Comparison of ENCODE assay signal across 9 cellular contexts in genomic region chr17:49495842-49496182, GRCh38. TPM values are rescaled to one million over a fixed set of nuclear protein-coding genes. Genes with fewer than 3 reads are reported as not detected.
DNase-seq lines count a peak whose midpoint lies in the region; ATAC-seq, FAIRE-seq and TF ChIP-seq lines count a peak whose summit lies in the region.
"Had no signal": no experiment of that assay in that cellular context is flagged by ENCODE, and none has a peak within 500 bp of the region (broad histone marks: within the 10 kb centered on the region; RNA-seq: fewer than 3 reads in every experiment).

No MANE protein-coding gene starts in this region.

- BruUV-seq in GM12878 (replicated peaks; lab: Mats Ljungman, UMichigan): no TSS peak

- no peaks in the 10 kb centered on the region for H3K9me3 Mint-ChIP-seq in activated naive CD4-positive, alpha-beta T cell treated with anti-CD3 and anti-CD28 coated beads for 36 hours

- no peak overlapping the region for H3K9ac ChIP-seq in GM12878 (ENCODE audit: control insufficient read depth, insufficient read depth, low read length)

- H3K27ac ChIP-seq in GM12878 (ENCODE audit: control insufficient read depth, insufficient read depth): no peak overlapping the region
- H3K27ac ChIP-seq in lower lobe of right lung: no peak overlapping the region
- H3K27ac ChIP-seq in transverse colon: no peak overlapping the region

- peak overlapping the region; percentile 64; the same call in 1 of the 2 replicates for H3K4me3 ChIP-seq in GM12878
- H3K4me3 ChIP-seq in lower lobe of right lung: peak overlapping the region; percentile 54
- peak overlapping the region in 3 of 4 donors; percentile 25 to 55 (median 36) for H3K4me3 ChIP-seq in transverse colon

- no peaks in the 10 kb centered on the region for H3K36me3 ChIP-seq in GM12878 (ENCODE audit: control insufficient read depth in 2 of 2, insufficient read depth in 2 of 2, low read length in 1 of 2)
- no peaks in the 10 kb centered on the region for H3K36me3 ChIP-seq in lower lobe of right lung
- H3K36me3 ChIP-seq in transverse colon: no peaks in the 10 kb centered on the region

- 0% methylated on average over 7 of the region's 22 CpGs for WGBS in GM12878 (ENCODE audit: insufficient coverage, insufficient replicate concordance, low lambda C conversion rate, missing lambda C conversion rate)
- WGBS in transverse colon (ENCODE audit: low coverage in 1 of 2), 2 donors: 5 to 10% methylated on average over 4 to 22 of the region's 22 CpGs

- no peaks in the 10 kb centered on the region for H3K9me3 ChIP-seq in GM12878 (replicated peaks; ENCODE audit: control insufficient read depth, insufficient read depth, low read length)
- H3K9me3 ChIP-seq in lower lobe of right lung: no peaks in the 10 kb centered on the region
- no peaks in the 10 kb centered on the region for H3K9me3 ChIP-seq in transverse colon

- no peaks in the 10 kb centered on the region for H4K20me1 ChIP-seq in GM12878 (ENCODE audit: control insufficient read depth, insufficient read depth)

- peaks cover 53% of the 10 kb centered on the region for H3K27me3 Mint-ChIP-seq in activated naive CD4-positive, alpha-beta T cell treated with anti-CD3 and anti-CD28 coated beads for 36 hours (ENCODE audit: low read depth)

- TF ChIP-seq EP300 in GM12878 (IDR thresholded peaks at IDR 0.05; ENCODE audit: borderline replicate concordance in 1 of 2, control insufficient read depth in 1 of 2, low read depth in 2 of 2, low read length in 2 of 2): no peak
- no peak for TF ChIP-seq EP300 in transverse colon (IDR thresholded peaks at IDR 0.05; ENCODE audit: low read depth)

- TF ChIP-seq RAD21 in GM12878 (IDR thresholded peaks at IDR 0.05; ENCODE audit: insufficient read depth, low read depth, low read length): no peak

- H3K4me1 ChIP-seq in GM12878 (ENCODE audit: control insufficient read depth, insufficient read depth, low read length) (peaks cover 9% of the 10 kb centered on the region; the same call in 1 of the 2 replicates), lower lobe of right lung (peaks cover 29% of the 10 kb centered on the region), transverse colon (peaks cover 18 to 33% (median 32%) of the 10 kb centered on the region in 4 donors)

- H3K4me1 Mint-ChIP-seq in activated naive CD4-positive, alpha-beta T cell treated with anti-CD3 and anti-CD28 coated beads for 36 hours (ENCODE audit: low read depth): peaks cover 19% of the 10 kb centered on the region

- no peak for TF ChIP-seq CTCF in GM12878 (IDR thresholded peaks at IDR 0.05 in 2 of 3, conservative IDR thresholded peaks at IDR 0.05 in 1 of 3; ENCODE audit: control insufficient read depth in 2 of 3, extremely low read depth in 1 of 3, insufficient read depth in 1 of 3, low read depth in 3 of 3, low read length in 3 of 3)
- no peak for TF ChIP-seq CTCF in lower lobe of right lung (IDR thresholded peaks at IDR 0.05)
- TF ChIP-seq CTCF in transverse colon (IDR thresholded peaks at IDR 0.05): no peak

- RAD21 ChIA-PET in GM12878 (lab: Charles Lee; ENCODE audit: unreplicated experiment): interaction anchor here (1.8 kb wide), 2 partner anchors 61 to 62 kb away, joined by 4 to 6 read pairs; no protein-coding TSS in a partner anchor

- H3K79me2 ChIP-seq in GM12878 (ENCODE audit: control insufficient read depth, insufficient read depth, low read length): no peaks in the 10 kb centered on the region

- no peak for DNase-seq in activated naive CD4-positive, alpha-beta T cell treated with anti-CD3 and anti-CD28 coated beads for 36 hours
- no peak for DNase-seq in activated naive CD4-positive, alpha-beta T cell (lab: John Stamatoyannopoulos, UW)
- DNase-seq in GM12878 (ENCODE audit: low read depth, low spot score): no peak
- DNase-seq in lower lobe of right lung: no peak
- no peak for DNase-seq in transverse colon
- DNase-seq in GM03348 (ENCODE audit: low spot score): no peak
- no peak for DNase-seq in midbrain (lab: John Stamatoyannopoulos, UW)
- DNase-seq: NCI-H2107 had no signal

- peak overlapping the region; percentile 71 for H3K4me2 ChIP-seq in GM12878 (ENCODE audit: control insufficient read depth, insufficient read depth)

- no peak overlapping the region for H2AFZ ChIP-seq in GM12878 (ENCODE audit: control insufficient read depth, low read depth, low read length)

- H3K4me3 Mint-ChIP-seq in activated naive CD4-positive, alpha-beta T cell treated with anti-CD3 and anti-CD28 coated beads for 36 hours: peak overlapping the region; percentile 65

- SMC1A ChIA-PET in GM12878 (lab: Charles Lee; ENCODE audit: uncharacterized antibody, unreplicated experiment): no interaction called here

- no peak for FAIRE-seq in GM12878 (lab: Jason Lieb, UNC)

- intact Hi-C loops in activated naive CD4-positive, alpha-beta T cell treated with anti-CD3 and anti-CD28 coated beads for 36 hours (cut with micrococcal nuclease): loop anchor here (1.0 to 5.0 kb wide), 6 partner anchors 59 to 471 kb away; partner anchors contain the start of genes DLX4, PHB1 and SLC35B1
- intact Hi-C loops in GM12878 (cut with micrococcal nuclease; ENCODE audit: unreplicated experiment): loop anchor here (2.0 kb wide), 1 partner anchor 61 kb away; no protein-coding TSS in a partner anchor
- intact Hi-C loops in lower lobe of right lung (cut with DNase I): no loop called here
- intact Hi-C loops in transverse colon (cut with DNase I; ENCODE audit: low total_unique reads): loop anchor here (2.0 kb wide), 3 partner anchors 53 to 349 kb away; no protein-coding TSS in a partner anchor

- ATAC-seq in GM12878 (no peak), lower lobe of right lung (peak in 1 of 2 donors; percentile 4), GM21576 (IDR thresholded peaks at IDR 0.05; ENCODE audit: unreplicated experiment) (no peak)

- in situ Hi-C loops in GM12878 (cut with MboI): loop anchor here (5.0 kb wide), 1 partner anchor 56 kb away; no protein-coding TSS in a partner anchor
- in situ Hi-C loops in transverse colon (cut with MboI; ENCODE audit: low pct_ligation_motif_present in 1 of 4, low pct_unique_long_range_greater_than_20kb in 1 of 4, low sequenced_read_pairs in 3 of 4): loop anchor here in 2 of 4 donors (10.0 kb wide), 2 partner anchors 59 to 61 kb away; no protein-coding TSS in a partner anchor

- CTCF ChIA-PET in activated naive CD4-positive, alpha-beta T cell treated with anti-CD3 and anti-CD28 coated beads for 36 hours (lab: Charles Lee): interaction anchor here (0.5 to 6.9 kb wide), 9 partner anchors 10 to 193 kb away, joined by 3 to 56 read pairs (median 3); no protein-coding TSS in a partner anchor
- CTCF ChIA-PET in GM12878 (lab: Yijun Ruan, JAX): interaction anchor here (0.7 to 5.0 kb wide), 6 partner anchors 10 to 257 kb away, joined by 3 to 37 read pairs (median 4); no protein-coding TSS in a partner anchor

- POLR2A ChIA-PET in GM12878 (lab: Charles Lee): no interaction called here

- TF ChIP-seq POLR2A in GM12878 (IDR thresholded peaks at IDR 0.05; ENCODE audit: low read depth, low read length): no peak
- TF ChIP-seq POLR2A in transverse colon (IDR thresholded peaks at IDR 0.05): no peak

- H3K36me3 Mint-ChIP-seq in activated naive CD4-positive, alpha-beta T cell treated with anti-CD3 and anti-CD28 coated beads for 36 hours (ENCODE audit: low read depth): no peaks in the 10 kb centered on the region

- H3K27me3 ChIP-seq in GM12878 (replicated peaks in 1 of 2; ENCODE audit: control insufficient read depth in 2 of 2, insufficient read depth in 2 of 2, low read length in 1 of 2): peaks cover 15 to 17% of the 10 kb centered on the region in 2 experiments
- H3K27me3 ChIP-seq in lower lobe of right lung (ENCODE audit: low read depth): peaks cover 64% of the 10 kb centered on the region
- H3K27me3 ChIP-seq in transverse colon: peaks cover 70% of the 10 kb centered on the region

- no peak overlapping the region for H3K27ac Mint-ChIP-seq in activated naive CD4-positive, alpha-beta T cell treated with anti-CD3 and anti-CD28 coated beads for 36 hours

TF ChIP-seq in GM12878, 131 proteins besides CTCF, POLR2A, EP300 and RAD21 (continues in another document):
- TF ChIP-seq ZNF24 (IDR thresholded peaks at IDR 0.05) (no peak), SIX5 (IDR thresholded peaks at IDR 0.05; ENCODE audit: low read depth, low read length, severe bottlenecking) (no peak), GATAD2B (conservative IDR thresholded peaks at IDR 0.05; ENCODE audit: low read depth) (no peak), ATF2 (IDR thresholded peaks at IDR 0.05; ENCODE audit: low read length) (no peak)

RNA-seq across cellular contexts. Expression of gene NGFR, which starts 0.7 kb away (rescaled TPM):
- total RNA-seq in activated naive CD4-positive, alpha-beta T cell treated with anti-CD3 and anti-CD28 coated beads for 36 hours: under 1 TPM; 0.12 TPM
- 0.42 and 0.44 TPM in 2 replicates for total RNA-seq in GM12878 (2013; cell fraction: nucleolus; rRNA removed)
- total RNA-seq in GM12878 (2014; rRNA removed) (0.11 TPM in 2 replicates), GM12878 (2014; rRNA removed; fragmentation: Illumina TruSeq; extraction: Trizol) (0.05 and 0.09 TPM in 2 replicates), GM12878 (2021) (0.08 and 0.21 TPM in 2 replicates), lower lobe of right lung (2.3 TPM), transverse colon (10 to 100 TPM in 2 of 4 donors, 1 to 10 TPM in 2; 3.3 to 19.8 (median 8.2) TPM)
- 0.14 TPM for polyA plus RNA-seq in GM12878 (2011; ENCODE audit: low read depth)
- polyA plus RNA-seq in GM12878 (2011; rRNA removed) (0.07 TPM in 1 of 2 replicates, not detected in the other), GM12878 (2014; fragmentation: Illumina TruSeq; extraction: Trizol) (0.07 and 0.10 TPM in 2 replicates), GM12878 (2014; fragmentation: Nextera tagmentation; extraction: Ambion mirVana) (under 1 TPM in 1 of 2 experiments, not detected in 1; 0.05 TPM), GM12878 (2014; rRNA removed) (0.09 and 0.15 TPM in 2 replicates), GM12878 (2016; fragmentation: Nextera tagmentation; extraction: Ambion mirVana) (under 1 TPM; 0.05 to 0.28 TPM)
- 0.09 and 0.18 TPM in 2 replicates for polyA plus RNA-seq in GM12878 (2011; cell fraction: cytosol; rRNA removed)
- 0.07 and 0.22 TPM in 2 replicates for polyA plus RNA-seq in GM12878 (2011; cell fraction: nucleus; rRNA removed)
- polyA plus RNA-seq in GM12878 (2012): 0.64 and 0.72 TPM in 2 replicates
- polyA minus RNA-seq in GM12878 (2011; rRNA and poly(A)+ RNA removed): 0.05 and 0.15 TPM in 2 replicates
- polyA minus RNA-seq in GM12878 (2011; cell fraction: cytosol; rRNA and poly(A)+ RNA removed): not detected in 2 replicates
- 0.10 TPM in 1 of 2 replicates, not detected in the other for polyA minus RNA-seq in GM12878 (2011; cell fraction: nucleus; rRNA and poly(A)+ RNA removed)
